ENCODE assay signal across 21 cellular contexts in the genomic region with DNA sequence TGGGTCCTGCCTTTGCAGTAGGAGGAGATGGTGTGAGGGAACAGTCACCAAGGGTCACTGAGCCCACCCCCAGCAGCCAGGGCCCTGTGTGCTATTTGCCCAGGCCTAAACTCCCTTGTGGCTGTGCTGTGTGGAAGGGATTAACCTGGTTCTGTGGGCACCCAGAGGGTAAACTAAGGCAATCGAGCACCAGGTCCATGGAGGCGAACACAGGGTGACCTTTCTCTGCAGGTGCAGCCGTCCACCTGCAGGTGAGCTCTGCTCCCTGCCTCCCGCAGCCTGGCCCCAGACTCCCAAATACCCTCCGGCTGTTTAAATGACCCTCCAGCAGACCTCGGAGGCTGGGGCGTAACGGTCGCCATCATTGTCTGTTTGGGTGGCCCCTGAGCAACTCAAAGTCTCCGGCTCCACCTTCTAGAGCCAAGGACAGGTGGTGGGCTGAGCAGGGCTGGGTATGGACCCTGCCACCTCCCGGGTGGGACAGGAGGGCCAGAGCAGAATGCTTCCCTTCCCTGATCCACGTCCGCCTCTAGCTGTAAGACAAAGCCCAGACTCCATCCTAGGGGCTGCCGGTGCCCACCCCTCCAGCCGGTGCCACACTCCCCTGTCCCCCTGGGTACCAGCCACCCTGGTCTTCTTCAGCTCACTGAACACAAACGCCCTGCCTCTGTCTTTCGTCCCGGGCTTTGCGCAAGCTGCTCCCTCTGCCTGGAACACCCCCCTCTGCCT. TPM values are rescaled to one million over a fixed set of nuclear protein-coding genes. Genes with fewer than 3 reads are reported as not detected.
"Had no signal": no experiment of that assay in that cellular context is flagged by ENCODE, and none has a peak within 500 bp of the region (broad histone marks: within the 10 kb centered on the region; RNA-seq: fewer than 3 reads in every experiment).

No MANE protein-coding gene starts in this region.

- H3K36me3 ChIP-seq: brain microvascular endothelial cell, cardiac muscle cell, MG63 had no signal

- ATAC-seq: activated naive CD4-positive, alpha-beta T cell treated with anti-CD3 and anti-CD28 coated beads, Interleukin-2, amount 50 U/mL, for 72 hours; activated T-cell treated with anti-CD3 and anti-CD28 coated beads, Interleukin-2, amount 50 U/mL, for 4 hours; PC-3; T-helper 17 cell had no signal

- DNase-seq: activated CD4-positive, alpha-beta memory T cell treated with anti-CD3 and anti-CD28 coated beads for 36 hours; activated CD4-positive, alpha-beta T cell treated with anti-CD3 and anti-CD28 coated beads, Interleukin-2, amount 10 ng/mL, durations not matched to agents 7 days and 5 days; activated CD4-positive, CD25-positive, alpha-beta regulatory T cell; activated CD8-positive, alpha-beta memory T cell treated with anti-CD3 and anti-CD28 coated beads for 24 hours; activated effector memory CD4-positive, alpha-beta T cell treated with anti-CD3 and anti-CD28 coated beads, Interleukin-2, amount 50 U/mL, for 16 hours; activated naive CD4-positive, alpha-beta T cell treated with Interleukin-2 at 50 U/mL for 16 hours; activated T-cell treated with anti-CD3 and anti-CD28 coated beads, Interleukin-2, amount 50 U/mL, for 4 hours; brain microvascular endothelial cell; MG63; MV-4-11; NCI-H1092 treated with DMSO at 0.1 percent for 48 hours; NCI-H1417 treated with DMSO at 0.1 percent for 48 hours; NCI-H187; NCI-H2081; NCI-H524; PC-3; SHP77 treated with DMSO at 0.1 percent for 48 hours; T-helper 17 cell; T1000 had no signal

- H3K4me3 ChIP-seq: cardiac muscle cell, MG63 had no signal

- H3K27ac ChIP-seq: brain microvascular endothelial cell, cardiac muscle cell had no signal

- H3K9me3 ChIP-seq: MG63 had no signal

- H3K27me3 ChIP-seq: cardiac muscle cell, MG63 had no signal

RNA-seq across cellular contexts. Expression of a gene that starts 34.1 kb away (rescaled TPM):
- total RNA-seq: activated CD4-positive, alpha-beta memory T cell treated with anti-CD3 and anti-CD28 coated beads for 36 hours; activated CD4-positive, alpha-beta T cell treated with anti-CD3 and anti-CD28 coated beads, Interleukin-2, amount 10 ng/mL, durations not matched to agents 7 days and 5 days; activated naive CD4-positive, alpha-beta T cell treated with anti-CD3 and anti-CD28 coated beads, Interleukin-2, amount 50 U/mL, for 72 hours; activated T-cell treated with anti-CD3 and anti-CD28 coated beads, Interleukin-2, amount 50 U/mL, for 4 hours; T-helper 17 cell had no signal
